18 cellular contexts compared by ENCODE assay signal in genomic region chr14:102737402-102738372, GRCh38. TPM values are rescaled to one million over a fixed set of nuclear protein-coding genes. Genes with fewer than 3 reads are reported as not detected.
DNase-seq lines count a peak whose midpoint lies in the region; ATAC-seq, FAIRE-seq and TF ChIP-seq lines count a peak whose summit lies in the region.
"Had no signal": no experiment of that assay in that cellular context is flagged by ENCODE, and none has a peak within 500 bp of the region (broad histone marks: within the 10 kb centered on the region; RNA-seq: fewer than 3 reads in every experiment).

No MANE protein-coding gene starts in this region.

- no peak overlapping the region for H4K5ac ChIP-seq in H1 (ENCODE audit: insufficient read length, low read depth, low read length)

- CTCF ChIA-PET in H1 (lab: Charles Lee; ENCODE audit: partially characterized antibody) (interaction anchor here (0.7 to 1.5 kb wide), 5 partner anchors 12 to 103 kb away, joined by 3 to 4 read pairs (median 3); no protein-coding TSS in a partner anchor), Calu3 (lab: Charles Lee) (interaction anchor here (1.1 kb wide), 1 partner anchor 57 kb away, joined by 3 read pairs; no protein-coding TSS in a partner anchor)

- no peak overlapping the region for H3K23ac ChIP-seq in H1 (ENCODE audit: insufficient read length)

- no peak overlapping the region for H3K27ac ChIP-seq in H1 (ENCODE audit: low read depth, low read length)
- no peak overlapping the region for H3K27ac ChIP-seq in upper lobe of right lung

- H3K4ac ChIP-seq in H1 (replicated peaks; ENCODE audit: insufficient read length, low read depth, low read length) = no peak overlapping the region

- H3K4me1 ChIP-seq in H1 (replicated peaks in 1 of 4; ENCODE audit: control insufficient read depth in 3 of 4, insufficient read depth in 4 of 4, low read length in 3 of 4) (no peaks in the 10 kb centered on the region), upper lobe of right lung (no peaks in the 10 kb centered on the region)

- no peaks in the 10 kb centered on the region for H3K4me1 Mint-ChIP-seq in neural crest cell
- H3K4me1 Mint-ChIP-seq in Calu3 (ENCODE audit: low read depth, unreplicated experiment) = no peaks in the 10 kb centered on the region

- H3K79me1 ChIP-seq in H1 (ENCODE audit: low read depth, low read length) = 0 out of 2 replicates have a peak, but pooled peaks cover 2% of the 10 kb centered on the region

- H3K27me3 ChIP-seq in H1 (replicated peaks in 1 of 4; ENCODE audit: control insufficient read depth in 3 of 4, extremely low read depth in 1 of 4, insufficient read depth in 3 of 4, low read length in 3 of 4) = no peaks in the 10 kb centered on the region
- H3K27me3 ChIP-seq in upper lobe of right lung = no peaks in the 10 kb centered on the region

- H3K9me3 Mint-ChIP-seq in activated naive CD4-positive, alpha-beta T cell treated with anti-CD3 and anti-CD28 coated beads, Interleukin-2, amount 50 U/mL, for 72 hours = no peaks in the 10 kb centered on the region
- peaks cover 1% of the 10 kb centered on the region for H3K9me3 Mint-ChIP-seq in neural crest cell
- H3K9me3 Mint-ChIP-seq in Calu3 (ENCODE audit: low read depth, unreplicated experiment) = no peaks in the 10 kb centered on the region

- intact Hi-C loops in upper lobe of right lung (cut with DNase I) = no loop called here
- intact Hi-C loops in Calu3 (cut with micrococcal nuclease; ENCODE audit: unreplicated experiment) = no loop called here

- no peak for FAIRE-seq in H1 (lab: Jason Lieb, UNC)
- FAIRE-seq: A204.1, RCC 7860 had no signal

- no peak overlapping the region for H2BK120ac ChIP-seq in H1 (replicated peaks; ENCODE audit: low read depth, low read length)

- H4K91ac ChIP-seq in H1 (replicated peaks; ENCODE audit: insufficient read length, low read length) = no peak overlapping the region

- no peak overlapping the region for H2AK5ac ChIP-seq in H1 (ENCODE audit: low read depth, low read length)

- no peak overlapping the region for H4K8ac ChIP-seq in H1 (ENCODE audit: extremely low read depth, insufficient read depth, low read length)

- peaks cover 0 to 4% of the 10 kb centered on the region in 2 experiments; a peak in 3 of 4 replicates for H3K9me3 ChIP-seq in H1 (ENCODE audit: insufficient read depth in 2 of 2, low read depth in 1 of 2, low read length in 1 of 2)
- peaks cover 11% of the 10 kb centered on the region for H3K9me3 ChIP-seq in upper lobe of right lung

- no peak overlapping the region for H3K56ac ChIP-seq in H1 (replicated peaks; ENCODE audit: insufficient read length, low read depth, low read length)

- TF ChIP-seq EP300 in H1 (IDR thresholded peaks at IDR 0.05; ENCODE audit: borderline replicate concordance in 1 of 2, low read depth in 2 of 2, low read length in 2 of 2) = no peak

- peak overlapping the region; percentile 40 to 45 for H3K27ac Mint-ChIP-seq in activated naive CD4-positive, alpha-beta T cell treated with anti-CD3 and anti-CD28 coated beads, Interleukin-2, amount 50 U/mL, for 72 hours
- H3K27ac Mint-ChIP-seq in neural crest cell (ENCODE audit: unreplicated experiment) (peak overlapping the region; percentile 78), Calu3 (ENCODE audit: unreplicated experiment) (no peak overlapping the region)

- H3K4me3 Mint-ChIP-seq in neural crest cell = no peak overlapping the region
- H3K4me3 Mint-ChIP-seq in Calu3 (ENCODE audit: low read depth, unreplicated experiment) = no peak overlapping the region
- H3K4me3 Mint-ChIP-seq: CD4-positive, alpha-beta memory T cell had no signal

- H2BK12ac ChIP-seq in H1 (ENCODE audit: low read depth, low read length) = no peak overlapping the region

- no peak for ATAC-seq in activated naive CD4-positive, alpha-beta T cell treated with anti-CD3 and anti-CD28 coated beads, Interleukin-2, amount 50 U/mL, for 72 hours
- ATAC-seq in upper lobe of right lung (peak; percentile 12), SK-N-SH treated with all-trans-retinoic acid at 6 μM for 48 hours (no peak)

- H3K18ac ChIP-seq in H1 (ENCODE audit: extremely low read depth, low read length) = no peak overlapping the region

- no TSS peak for BruUV-seq in Calu3 (replicated peaks; lab: Mats Ljungman, UMichigan)

- no peak for TF ChIP-seq POLR2A in H1 (IDR thresholded peaks at IDR 0.05; ENCODE audit: control extremely low read depth in 1 of 2, low read depth in 2 of 2, low read length in 2 of 2)

- H3K79me2 ChIP-seq in H1 (ENCODE audit: control insufficient read depth in 1 of 2, insufficient read depth in 2 of 2, low read length in 2 of 2) = no peaks in the 10 kb centered on the region

- H2BK15ac ChIP-seq in H1 (ENCODE audit: low read length) = no peak overlapping the region

- peaks cover 0 to 11% of the 10 kb centered on the region in 2 donors for H3K36me3 Mint-ChIP-seq in activated naive CD4-positive, alpha-beta T cell treated with anti-CD3 and anti-CD28 coated beads, Interleukin-2, amount 50 U/mL, for 72 hours
- peaks cover 9% of the 10 kb centered on the region for H3K36me3 Mint-ChIP-seq in neural crest cell (ENCODE audit: low read depth)
- H3K36me3 Mint-ChIP-seq in Calu3 (ENCODE audit: insufficient read depth, unreplicated experiment) = peaks cover 16% of the 10 kb centered on the region

- H3K23me2 ChIP-seq in H1 (ENCODE audit: low read depth, low read length) = no peaks in the 10 kb centered on the region

- no peaks in the 10 kb centered on the region for H3K36me3 ChIP-seq in H1 (ENCODE audit: control insufficient read depth in 2 of 4, insufficient read depth in 4 of 4, low read length in 3 of 4)
- H3K36me3 ChIP-seq in upper lobe of right lung = no peaks in the 10 kb centered on the region

- peaks cover 0 to 3% of the 10 kb centered on the region in 2 experiments for H4K20me1 ChIP-seq in H1 (replicated peaks in 1 of 2; ENCODE audit: control insufficient read depth in 1 of 2, insufficient read depth in 2 of 2, low read length in 2 of 2)

- H2BK5ac ChIP-seq in H1 (ENCODE audit: low read depth, low read length) = peak overlapping the region; percentile 3; the same call in 1 of the 2 replicates

- H3K4me2 ChIP-seq in H1 (ENCODE audit: insufficient read depth in 1 of 2, low read depth in 2 of 2, low read length in 2 of 2) = no peak overlapping the region

- DNase-seq in activated naive CD4-positive, alpha-beta T cell treated with anti-CD3 and anti-CD28 coated beads, Interleukin-2, amount 50 U/mL, for 72 hours (ENCODE audit: low spot score in 2 of 2) = no peak
- DNase-seq in activated naive CD4-positive, alpha-beta T cell (lab: John Stamatoyannopoulos, UW) = no peak
- DNase-seq in H1 (ENCODE audit: low read depth in 1 of 2, low spot score in 2 of 2) (no peak), neural crest cell (ENCODE audit: low read depth, low spot score) (no peak), upper lobe of right lung (peak; percentile 57), NCI-H524 (lab: John Stamatoyannopoulos, UW) (no peak), Calu3 (no peak)
- DNase-seq: CD4-positive, alpha-beta memory T cell; H7; Karpas-422; MM.1S; NCI-H1105 treated with DMSO at 0.1 percent for 48 hours; NCI-H187; NCI-H446; SIG-M5 had no signal

- TF ChIP-seq CTCF in H1 (IDR thresholded peaks at IDR 0.05; ENCODE audit: control extremely low read depth in 1 of 3, insufficient read depth in 1 of 3, low read depth in 1 of 3, low read length in 3 of 3) = no peak
- no peak for TF ChIP-seq CTCF in neural crest cell (conservative IDR thresholded peaks at IDR 0.05)
- no peak for TF ChIP-seq CTCF in upper lobe of right lung (IDR thresholded peaks at IDR 0.05)
- no peak for TF ChIP-seq CTCF in Calu3 (IDR thresholded peaks at IDR 0.05; ENCODE audit: unreplicated experiment)

- H3K14ac ChIP-seq in H1 (ENCODE audit: insufficient read length) = no peak overlapping the region

- H3K27me3 Mint-ChIP-seq in neural crest cell (ENCODE audit: low read depth) (no peaks in the 10 kb centered on the region), Calu3 (ENCODE audit: unreplicated experiment) (no peaks in the 10 kb centered on the region)
- H3K27me3 Mint-ChIP-seq: CD4-positive, alpha-beta memory T cell had no signal

- 91% methylated on average over 18 of the region's 18 CpGs; no CpG with 5 or more reads in 1 of the 2 experiments for WGBS in H1 (ENCODE audit: extremely low coverage in 1 of 2, insufficient coverage in 1 of 2, insufficient read length in 1 of 2, insufficient replicate concordance in 2 of 2, low coverage in 1 of 2, low lambda C conversion rate in 2 of 2, missing lambda C conversion rate in 1 of 2), 2 experiments

- POLR2A ChIA-PET in H1 (lab: Charles Lee; ENCODE audit: partially characterized antibody) = interaction anchor here (0.5 kb wide), 1 partner anchor 35 kb away, joined by 3 read pairs; no protein-coding TSS in a partner anchor

- no peak overlapping the region for H2BK20ac ChIP-seq in H1 (ENCODE audit: low read length)

- no peak overlapping the region for H3K4me3 ChIP-seq in H1 (ENCODE audit: extremely low read depth in 1 of 4, insufficient read depth in 2 of 4, low read depth in 3 of 4, low read length in 4 of 4)
- no peak overlapping the region for H3K4me3 ChIP-seq in upper lobe of right lung

- no peak overlapping the region for H2AFZ ChIP-seq in H1 (ENCODE audit: low read length)

- TF ChIP-seq RAD21 in H1 (IDR thresholded peaks at IDR 0.05 in 1 of 2, conservative IDR thresholded peaks at IDR 0.05 in 1 of 2; ENCODE audit: low read depth in 2 of 2, low read length in 2 of 2) = no peak

- H3K9ac ChIP-seq in H1 (replicated peaks in 1 of 4; ENCODE audit: extremely low read depth in 1 of 4, low read depth in 3 of 4, low read length in 3 of 4) = no peak overlapping the region

TF ChIP-seq in H1, 55 proteins besides CTCF, POLR2A, EP300 and RAD21 (continues in another document):
- TF ChIP-seq SP2 (IDR thresholded peaks at IDR 0.05; ENCODE audit: low read length) (no peak), RFX5 (IDR thresholded peaks at IDR 0.05; ENCODE audit: borderline replicate concordance, low read depth, low read length) (no peak)

TF ChIP-seq in SK-N-SH treated with all-trans-retinoic acid at 6 μM for 48 hours, 23 proteins besides CTCF, POLR2A, EP300 and RAD21 (continues in another document):
- TF ChIP-seq ARNTL (CRISPR knock-in tag; IDR thresholded peaks at IDR 0.05; ENCODE audit: borderline replicate concordance, low read depth) (no peak), ZC3H10 (CRISPR knock-in tag; IDR thresholded peaks at IDR 0.05) (no peak)

RNA-seq across cellular contexts. Expression of gene TRAF3, which starts 39.6 kb away (rescaled TPM):
- 10 to 100 TPM; 54.9 to 97.0 TPM for total RNA-seq in activated naive CD4-positive, alpha-beta T cell treated with anti-CD3 and anti-CD28 coated beads, Interleukin-2, amount 50 U/mL, for 72 hours
- total RNA-seq in H1 (2021; fragmentation: NEBNext Ultra II Directional; extraction: Animal tissue kit (Norgen Biotek cat#: 25700)) = 10.0 and 12.1 TPM in 2 replicates
- 5.8 and 6.5 TPM in 2 replicates for polyA plus RNA-seq in H1 (2011; rRNA removed)
- 6.7 TPM for polyA plus RNA-seq in H1 (2011; cell fraction: cytosol; rRNA removed)
- polyA plus RNA-seq in H1 (2011; cell fraction: nucleus; rRNA removed) = 11.0 TPM
- polyA plus RNA-seq in H1 (2012, experiment 1 of 2) = 6.8 to 8.1 TPM (median 7.6 TPM) in 4 replicates
- polyA plus RNA-seq in H1 (2012, experiment 2 of 2) = 3.8 TPM
- polyA plus RNA-seq in H1 (2013, experiment 1 of 2) = 4.9 TPM
- 5.2 TPM for polyA plus RNA-seq in H1 (2013, experiment 2 of 2)
- polyA minus RNA-seq in H1 (2011; rRNA and poly(A)+ RNA removed) = 14.0 and 19.4 TPM in 2 replicates
- 4.9 TPM for polyA minus RNA-seq in H1 (2011; cell fraction: cytosol; rRNA and poly(A)+ RNA removed)
- polyA minus RNA-seq in H1 (2011; cell fraction: nucleus; rRNA and poly(A)+ RNA removed) = 10.2 TPM
- total RNA-seq in neural crest cell (25.8 and 29.4 TPM in 2 replicates), upper lobe of right lung (22.3 TPM), Calu3 (2022) (24.2 and 24.8 TPM in 2 replicates)
